Comparison of ENCODE assay signal across 8 cellular contexts in the genomic region with DNA sequence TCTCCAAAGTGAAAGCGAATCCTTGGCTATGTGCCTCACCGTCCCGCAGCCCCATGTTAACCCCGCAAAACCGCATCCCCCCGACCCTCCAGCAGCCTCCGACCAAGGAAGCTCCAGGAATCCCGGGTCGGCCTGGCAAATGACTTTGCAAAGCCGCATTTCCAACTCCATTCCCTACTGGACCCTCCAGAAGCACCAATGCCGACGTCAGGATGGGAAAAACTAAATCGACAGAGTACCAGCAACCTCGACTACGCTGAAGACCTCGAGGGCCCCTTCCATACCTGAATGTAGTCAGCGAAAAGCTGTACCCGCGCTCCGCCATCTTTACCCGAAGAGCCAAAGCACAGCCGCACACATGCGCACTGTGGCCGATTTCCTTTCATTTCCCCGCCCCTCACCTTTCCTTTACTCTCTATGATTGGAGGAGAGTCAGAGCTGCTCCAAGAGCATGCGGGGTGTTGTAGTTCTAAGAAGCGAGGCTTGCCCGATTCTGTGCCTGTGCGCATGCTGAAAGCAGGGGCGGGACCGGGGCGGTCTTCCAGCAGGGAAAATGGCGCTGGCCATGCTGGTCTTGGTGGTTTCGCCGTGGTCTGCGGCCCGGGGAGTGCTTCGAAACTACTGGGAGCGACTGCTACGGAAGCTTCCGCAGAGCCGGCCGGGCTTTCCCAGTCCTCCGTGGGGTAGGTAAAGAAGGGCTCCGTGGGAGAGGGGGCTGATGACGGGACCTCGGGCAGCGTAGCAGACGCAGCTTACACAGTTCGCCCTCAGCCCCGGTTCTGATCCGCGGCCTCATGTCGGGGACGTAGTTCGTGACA. TPM values are rescaled to one million over a fixed set of nuclear protein-coding genes. Genes with fewer than 3 reads are reported as not detected.
DNase-seq lines count a peak whose midpoint lies in the region; ATAC-seq and TF ChIP-seq lines count a peak whose summit lies in the region.

A gene (plus strand): TSS at position 543 of the 818 bp plus-strand sequence. CDS start 11 bp downstream, at position 554.
A gene (minus strand): TSS at position 341 of the 818 bp plus-strand sequence. CDS start 16 bp downstream, at position 325.

- peak within 1 kb of the TSS; percentile 97 for H3K14ac ChIP-seq in IMR-90 (replicated peaks; ENCODE audit: low read depth, low read length)

- POLR2A ChIA-PET in IMR-90 (lab: Charles Lee; ENCODE audit: unreplicated experiment): interaction anchor here (0.6 to 1.0 kb wide), 2 partner anchors 205 to 515 kb away, joined by 3 to 5 read pairs; no protein-coding TSS in a partner anchor

- no peak for TF ChIP-seq CTCF in IMR-90 (conservative IDR thresholded peaks at IDR 0.05; ENCODE audit: low read depth, low read length)

- peak; percentile 99 for DNase-seq in DMS 273 (lab: John Stamatoyannopoulos, UW; ENCODE audit: unreplicated experiment)
- DNase-seq in IMR-90: peak; percentile 97
- peak; percentile 95 for DNase-seq in OCI-M1 (lab: John Stamatoyannopoulos, UW)
- DNase-seq in activated T-cell treated with anti-CD3 and anti-CD28 coated beads for 24 hours (ENCODE audit: low read depth): peak; percentile 93
- DNase-seq in epidermal melanocyte (ENCODE audit: insufficient read length, low spot score): peak; percentile 95
- peak; percentile 97 for DNase-seq in middle frontal gyrus (ENCODE audit: extremely low spot score, low spot score)
- peak; percentile 86 to 91 for DNase-seq in stimulated activated CD8-positive, alpha-beta memory T cell treated with anti-CD3 and anti-CD28 coated beads, Interleukin-2, amount 100 ng/mL, for 48 hours (ENCODE audit: low read depth in 2 of 2)

- peak within 1 kb of the TSS; percentile 83 for H3K27ac ChIP-seq in IMR-90 (ENCODE audit: insufficient read depth, low read length)

- H2AK9ac ChIP-seq in IMR-90 (replicated peaks; ENCODE audit: low read depth, low read length, poor library complexity): peak within 1 kb of the TSS; percentile 84

- TF ChIP-seq RAD21 in IMR-90 (IDR thresholded peaks at IDR 0.05; ENCODE audit: low read length): no peak

- H2BK5ac ChIP-seq in IMR-90 (ENCODE audit: low read depth, low read length, poor library complexity, severe bottlenecking): peak within 1 kb of the TSS; percentile 67

- H3K9me3 ChIP-seq in IMR-90 (ENCODE audit: control insufficient read depth, insufficient read depth, low read length): no peaks in the 10 kb centered on the region

- peak within 1 kb of the TSS; percentile 69 for H3K4me3 ChIP-seq in IMR-90 (ENCODE audit: insufficient read depth, low read depth, low read length)

- H3K9ac ChIP-seq in IMR-90 (ENCODE audit: low read depth, low read length): peak within 1 kb of the TSS; percentile 94

- peaks cover 17 to 67% of the 10 kb centered on the region in 2 experiments for H3K79me1 ChIP-seq in IMR-90 (ENCODE audit: low read depth in 1 of 2, low read length in 2 of 2)

- H2BK15ac ChIP-seq in IMR-90 (ENCODE audit: low read depth, low read length): no peak within 1 kb of the TSS

- peak within 1 kb of the TSS; percentile 81 to 96 for H4K8ac ChIP-seq in IMR-90 (ENCODE audit: low read depth in 2 of 2, low read length in 2 of 2)

- intact Hi-C loops in IMR-90 (cut with micrococcal nuclease): loop anchor here (2.0 to 10.0 kb wide), 3 partner anchors 329 to 770 kb away; a partner anchor contains a TSS

- H2BK120ac ChIP-seq in IMR-90 (ENCODE audit: low read depth, low read length): peak within 1 kb of the TSS; percentile 75; the same call in 1 of the 2 replicates

- peak within 1 kb of the TSS; percentile 96 for H2AFZ ChIP-seq in IMR-90 (replicated peaks; ENCODE audit: low read length, poor library complexity)

- peaks cover 4% of the 10 kb centered on the region for H3K4me1 ChIP-seq in IMR-90 (ENCODE audit: control insufficient read depth, insufficient read depth, low read length)

- H3K4me2 ChIP-seq in IMR-90 (ENCODE audit: low read depth, low read length): peak within 1 kb of the TSS; percentile 99

- peak within 1 kb of the TSS; percentile 92 for H3K56ac ChIP-seq in IMR-90 (ENCODE audit: extremely low read depth, insufficient read depth, low read length)

- ATAC-seq in GM21528 (IDR thresholded peaks at IDR 0.05; ENCODE audit: low FRiP score, unreplicated experiment): peak; percentile 100
- peak; percentile 99 for ATAC-seq in IMR-90 (ENCODE audit: low read depth)

- peaks cover 4% of the 10 kb centered on the region; the same call in 1 of the 2 replicates for H3K9me1 ChIP-seq in IMR-90 (ENCODE audit: insufficient read depth, low read length)

- H3K36me3 ChIP-seq in IMR-90 (ENCODE audit: control insufficient read depth, insufficient read depth, low read length): peaks cover 7% of the 10 kb centered on the region

- no peak within 1 kb of the TSS for H2BK20ac ChIP-seq in IMR-90 (ENCODE audit: low read depth, low read length)

- peak within 1 kb of the TSS; percentile 47 for H3K18ac ChIP-seq in IMR-90 (ENCODE audit: low read depth, low read length)

- dilution Hi-C loops in IMR-90 (cut with HindIII; ENCODE audit: low sequenced_read_pairs, unreplicated experiment): loop anchor here (25.0 kb wide), 1 partner anchor 305 kb away; no protein-coding TSS in a partner anchor

- peak within 1 kb of the TSS; percentile 89 for H4K91ac ChIP-seq in IMR-90 (ENCODE audit: insufficient read depth, low read depth, low read length)

- peak within 1 kb of the TSS; percentile 95 for H3K4ac ChIP-seq in IMR-90 (ENCODE audit: low read depth, low read length)

- H4K20me1 ChIP-seq in IMR-90 (ENCODE audit: insufficient read depth, low read length): peaks cover 35% of the 10 kb centered on the region

- peak; percentile 81 for TF ChIP-seq POLR2A in IMR-90 (IDR thresholded peaks at IDR 0.05; ENCODE audit: low read depth, low read length)

- peak within 1 kb of the TSS; percentile 97 for H3K23ac ChIP-seq in IMR-90 (ENCODE audit: low read depth, low read length)

- CTCF ChIA-PET in IMR-90 (lab: Yijun Ruan, JAX): interaction anchor here (1.0 to 2.1 kb wide), 4 partner anchors 9 to 991 kb away, joined by 5 to 8 read pairs (median 6); no protein-coding TSS in a partner anchor

- H2AK5ac ChIP-seq in IMR-90 (ENCODE audit: low read depth, low read length): peak within 1 kb of the TSS; percentile 53; the same call in 1 of the 2 replicates

- in situ Hi-C loops in IMR-90 (cut with MboI; ENCODE audit: low sequenced_read_pairs): loop anchor here (25.0 kb wide), 1 partner anchor 905 kb away; no protein-coding TSS in a partner anchor

- BruUV-seq in IMR-90 (replicated peaks; lab: Mats Ljungman, UMichigan): TSS peak; percentile 53

- 0% methylated on average over 17 of the region's 56 CpGs; no CpG with 5 or more reads in 1 of the 2 experiments for WGBS in IMR-90 (ENCODE audit: extremely low coverage in 2 of 2, insufficient read length in 1 of 2), 2 experiments

- peak within 1 kb of the TSS; percentile 52 for H4K5ac ChIP-seq in IMR-90 (ENCODE audit: low read depth, low read length)

- no peaks in the 10 kb centered on the region for H3K27me3 ChIP-seq in IMR-90 (ENCODE audit: control insufficient read depth, insufficient read depth, low read length)

TF ChIP-seq in IMR-90, 13 proteins besides CTCF, POLR2A, EP300 and RAD21:
- TF ChIP-seq MXI1 (IDR thresholded peaks at IDR 0.05; ENCODE audit: borderline replicate concordance, low read depth, low read length): peak; percentile 99
- TF ChIP-seq MAFK (IDR thresholded peaks at IDR 0.05; ENCODE audit: low read depth, low read length): no peak

RNA-seq across cellular contexts. Expression of the first gene that starts in this region (rescaled TPM):
- total RNA-seq in IMR-90 (2012; rRNA removed): 42.3 and 56.7 TPM in 2 replicates
- 66.6 and 75.3 TPM in 2 replicates for polyA plus RNA-seq in IMR-90 (2012; rRNA removed)
- polyA plus RNA-seq in IMR-90 (2012; cell fraction: cytosol; rRNA removed): 15.1 and 18.6 TPM in 2 replicates
- 8.5 and 86.7 TPM in 2 replicates for polyA plus RNA-seq in IMR-90 (2012; cell fraction: nucleus; rRNA removed; ENCODE audit: low replicate concordance)

RNA-seq across cellular contexts. Expression of the second gene that starts in this region (rescaled TPM):
- total RNA-seq in IMR-90 (2012; rRNA removed): 138 and 217 TPM in 2 replicates
- polyA plus RNA-seq in IMR-90 (2012; rRNA removed): 98.8 and 106 TPM in 2 replicates
- 28.7 and 34.1 TPM in 2 replicates for polyA plus RNA-seq in IMR-90 (2012; cell fraction: cytosol; rRNA removed)
- polyA plus RNA-seq in IMR-90 (2012; cell fraction: nucleus; rRNA removed; ENCODE audit: low replicate concordance): 7.1 and 43.4 TPM in 2 replicates

Comparison
In these comparisons a context has a peak if more than half of its experiments do, and no peak if none do; other contexts are left out.
1. Peak in every context shown above with its lines: DNase-seq, ATAC-seq, H3K4me3 ChIP-seq and H3K27ac ChIP-seq.